26 cellular contexts compared by ENCODE assay signal in the genomic region with DNA sequence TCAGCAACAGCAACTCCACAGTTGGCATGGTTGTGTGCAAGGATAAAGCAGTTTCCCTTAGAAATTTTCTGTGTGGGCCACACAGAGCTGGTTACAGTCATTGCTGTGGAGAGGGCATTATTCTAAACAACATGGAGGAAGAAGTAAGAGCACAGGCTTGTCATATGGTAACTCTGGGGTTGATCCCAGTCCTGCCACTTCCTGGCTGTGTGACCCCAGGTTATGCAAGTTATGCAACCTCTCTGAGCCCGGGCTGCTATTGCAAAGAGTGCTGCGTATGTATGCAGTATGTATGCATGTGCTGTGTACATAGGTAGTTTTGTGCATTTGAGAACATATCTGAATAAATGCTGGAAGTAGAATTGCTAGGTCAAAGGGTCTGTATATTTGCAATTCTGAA. TPM values are rescaled to one million over a fixed set of nuclear protein-coding genes. Genes with fewer than 3 reads are reported as not detected.
"Had no signal": no experiment of that assay in that cellular context is flagged by ENCODE, and none has a peak within 500 bp of the region (broad histone marks: within the 10 kb centered on the region; RNA-seq: fewer than 3 reads in every experiment).

No MANE protein-coding gene starts in this region.

- H3K9me3 ChIP-seq: adrenal gland, ascending aorta, esophagus muscularis mucosa, gastrocnemius medialis, tibial artery, uterus had no signal

- H3K9me3 Mint-ChIP-seq: activated CD4-positive, alpha-beta memory T cell treated with anti-CD3 and anti-CD28 coated beads, Interleukin-2, amount 10 ng/mL, durations not matched to agents 7 days and 5 days; activated T-cell treated with anti-CD3 and anti-CD28 coated beads, Interleukin-2, amount 50 U/mL, for 24 hours; activated T-helper 2 cell treated with anti-CD3 and anti-CD28 coated beads, Interferon-gamma antibody, Interleukin-2, Interleukin-4, amounts not matched to agents 10 μg/mL and 5 μg/mL and 100 μg/mL, durations not matched to agents 14 hours and 24 hours and 36 hours; central memory CD8-positive, alpha-beta T cell had no signal

- H3K27me3 Mint-ChIP-seq: activated naive CD8-positive, alpha-beta T cell had no signal

- H3K27ac Mint-ChIP-seq: activated CD4-positive, alpha-beta memory T cell treated with anti-CD3 and anti-CD28 coated beads, Interleukin-2, amount 10 ng/mL, durations not matched to agents 7 days and 5 days; activated naive CD8-positive, alpha-beta T cell; activated T-cell treated with anti-CD3 and anti-CD28 coated beads, Interleukin-2, amount 50 U/mL, for 24 hours; activated T-helper 2 cell treated with anti-CD3 and anti-CD28 coated beads, Interferon-gamma antibody, Interleukin-2, Interleukin-4, amounts not matched to agents 10 μg/mL and 5 μg/mL and 100 μg/mL, durations not matched to agents 14 hours and 24 hours and 36 hours; progenitor cell of endocrine pancreas; T-helper 17 cell had no signal

- H3K27ac ChIP-seq: adrenal gland, ascending aorta, brain microvascular endothelial cell, dorsolateral prefrontal cortex, esophagus muscularis mucosa, gastrocnemius medialis, tibial artery, uterus had no signal

- H3K36me3 ChIP-seq: adrenal gland, ascending aorta, brain microvascular endothelial cell, esophagus muscularis mucosa, gastrocnemius medialis, spleen, tibial artery, uterus had no signal

- H3K4me1 ChIP-seq: adrenal gland, ascending aorta, gastrocnemius medialis, spleen, tibial artery, uterus had no signal

- H3K4me3 Mint-ChIP-seq: activated CD4-positive, alpha-beta memory T cell treated with anti-CD3 and anti-CD28 coated beads, Interleukin-2, amount 10 ng/mL, durations not matched to agents 7 days and 5 days; activated naive CD8-positive, alpha-beta T cell; activated T-cell treated with anti-CD3 and anti-CD28 coated beads, Interleukin-2, amount 50 U/mL, for 24 hours; central memory CD8-positive, alpha-beta T cell; T-helper 17 cell had no signal

- DNase-seq: activated CD4-positive, alpha-beta memory T cell treated with anti-CD3 and anti-CD28 coated beads, Interleukin-2, amount 10 ng/mL, durations not matched to agents 7 days and 5 days; activated CD4-positive, alpha-beta T cell treated with anti-CD3 and anti-CD28 coated beads for 4 hours; activated CD4-positive, CD25-positive, alpha-beta regulatory T cell; activated naive CD4-positive, alpha-beta T cell; activated T-cell treated with anti-CD3 and anti-CD28 coated beads, Interleukin-2, amount 50 U/mL, for 24 hours; brain microvascular endothelial cell; dorsolateral prefrontal cortex; gastrocnemius medialis; hippocampal formation; kidney glomerular epithelial cell; left ventricle myocardium superior; retina; spleen; stimulated activated CD4-positive, alpha-beta T cell treated with anti-CD3 and anti-CD28 coated beads, Interleukin-4, amount 100 ng/mL, for 1 hour; stimulated activated naive CD4-positive, alpha-beta T cell treated with Interleukin-2 at 50 U/mL for 16 hours; SW 1271; T-helper 17 cell; tibial artery; uterus had no signal

- H3K4me1 Mint-ChIP-seq: T-helper 17 cell had no signal

- H3K27me3 ChIP-seq: adrenal gland, ascending aorta, gastrocnemius medialis, tibial artery, uterus had no signal

- H3K36me3 Mint-ChIP-seq: activated naive CD8-positive, alpha-beta T cell had no signal

- H3K4me3 ChIP-seq: adrenal gland, ascending aorta, dorsolateral prefrontal cortex, esophagus muscularis mucosa, gastrocnemius medialis, spleen, tibial artery, uterus had no signal

RNA-seq across cellular contexts. Expression of gene SPSB4, which starts 9.1 kb away (rescaled TPM):
- total RNA-seq: activated CD4-positive, alpha-beta memory T cell treated with anti-CD3 and anti-CD28 coated beads, Interleukin-2, amount 10 ng/mL, durations not matched to agents 7 days and 5 days; activated T-helper 2 cell treated with anti-CD3 and anti-CD28 coated beads, Interferon-gamma antibody, Interleukin-2, Interleukin-4, amounts not matched to agents 10 μg/mL and 5 μg/mL and 100 μg/mL, durations not matched to agents 14 hours and 24 hours and 36 hours; ascending aorta; T-helper 17 cell had no signal
